In genomic region chr17:33481652-33482051, GRCh38 we compare ENCODE assay signal across 29 cellular contexts.
DNase-seq lines count a peak whose midpoint lies in the region; ATAC-seq, FAIRE-seq and TF ChIP-seq lines count a peak whose summit lies in the region.
"Had no signal": no experiment of that assay in that cellular context is flagged by ENCODE, and none has a peak within 500 bp of the region (broad histone marks: within the 10 kb centered on the region; RNA-seq: fewer than 3 reads in every experiment).

No MANE protein-coding gene starts in this region.

- no peaks in the 10 kb centered on the region for H3K27me3 ChIP-seq in K562 (ENCODE audit: control insufficient read depth in 2 of 2, insufficient read depth in 2 of 2, low read length in 2 of 2)
- H3K27me3 ChIP-seq: BE2C; BLaER1; BLaER1 treated with 17β-estradiol and CSF1 and Interleukin-3, amounts not matched to agents 10 nM and 100 nM had no signal

- peak overlapping the region; percentile 4; the same call in 1 of the 3 replicates for H3K27ac ChIP-seq in K562 (ENCODE audit: extremely low read depth, low read depth, low read length)
- H3K27ac ChIP-seq: 22Rv1; A549; BLaER1; BLaER1 treated with 17β-estradiol and CSF1 and Interleukin-3, amounts not matched to agents 10 nM and 100 nM; C4-2B had no signal

- peak; percentile 71 for TF ChIP-seq EP300 in K562 (IDR thresholded peaks at IDR 0.05; ENCODE audit: low read length)

- no peaks in the 10 kb centered on the region for H3K9me1 ChIP-seq in K562 (ENCODE audit: control insufficient read depth, insufficient read depth, low read length)

- no peaks in the 10 kb centered on the region for H3K36me3 ChIP-seq in K562 (ENCODE audit: control insufficient read depth, insufficient read depth, low read length)
- H3K36me3 ChIP-seq: BE2C; BLaER1; BLaER1 treated with 17β-estradiol and CSF1 and Interleukin-3, amounts not matched to agents 10 nM and 100 nM had no signal

- CTCF ChIA-PET in K562 (lab: Yijun Ruan, JAX; ENCODE audit: low intra/inter-chr PET ratio): no interaction called here

- intact Hi-C loops in K562 (cut with micrococcal nuclease): no loop called here

- H3K79me2 ChIP-seq in K562 (ENCODE audit: control insufficient read depth, insufficient read depth, low read length): no peaks in the 10 kb centered on the region

- no peak for TF ChIP-seq RAD21 in K562 (CRISPR knock-in tag; conservative IDR thresholded peaks at IDR 0.05 in 1 of 2, IDR thresholded peaks at IDR 0.05 in 1 of 2)

- no peaks in the 10 kb centered on the region for H3K9me3 ChIP-seq in K562 (replicated peaks; ENCODE audit: control insufficient read depth, insufficient read depth, low read depth, low read length)
- H3K9me3 ChIP-seq: A549, BE2C, BLaER1, Caco-2 had no signal

- no peak for TF ChIP-seq CTCF in K562 (IDR thresholded peaks at IDR 0.05 in 2 of 3, conservative IDR thresholded peaks at IDR 0.05 in 1 of 3; ENCODE audit: insufficient read depth in 2 of 3, low read depth in 1 of 3, low read length in 3 of 3)

- in situ Hi-C loops in K562 (cut with MboI): no loop called here

- peak; percentile 73 to 82 (median 80) for DNase-seq in K562 (ENCODE audit: extremely low read depth in 1 of 4, low spot score in 3 of 4)
- DNase-seq in stimulated activated CD4-positive, alpha-beta T cell treated with anti-CD3 and anti-CD28 coated beads, Interleukin-4, amount 100 ng/mL, for 24 hours: no peak
- DNase-seq: 8988T; ACHN; AML-193; BE2C; C1 segment of cervical spinal cord; Caco-2; Calu3; CD4-positive, alpha-beta memory T cell; CD4-positive, alpha-beta T cell; CD4-positive, CD25-positive, alpha-beta regulatory T cell; CD8-positive, alpha-beta memory T cell; CD8-positive, alpha-beta T cell; COR-L47; DMS 273 treated with DMSO at 0.1 percent for 48 hours; DMS153; DMS53; DMS79; DMS79 treated with DMSO at 0.1 percent for 48 hours; DND-41; EL had no signal

- no peaks in the 10 kb centered on the region for H4K20me1 ChIP-seq in K562 (replicated peaks; ENCODE audit: control insufficient read depth, insufficient read depth, low read length)
- H4K20me1 ChIP-seq: BLaER1; BLaER1 treated with 17β-estradiol and CSF1 and Interleukin-3, amounts not matched to agents 10 nM and 100 nM had no signal

- WGBS in K562 (ENCODE audit: insufficient coverage, low coverage, missing lambda C conversion rate): 5% methylated on average over 4 of the region's 4 CpGs

- peak; percentile 91 for ATAC-seq in K562
- ATAC-seq: A549; CD8-positive, alpha-beta T cell had no signal

- peak overlapping the region; percentile 37 for H2AFZ ChIP-seq in K562 (ENCODE audit: low read depth, low read length)

- BruUV-seq in K562 (replicated peaks; lab: Mats Ljungman, UMichigan): no TSS peak

- H3K4me1 ChIP-seq in K562 (replicated peaks in 1 of 2; ENCODE audit: control insufficient read depth in 2 of 2, insufficient read depth in 2 of 2, low read length in 2 of 2): peaks cover 6 to 21% of the 10 kb centered on the region in 2 experiments; a peak in 4 of 5 replicates
- H3K4me1 ChIP-seq: A549; BE2C; BLaER1; BLaER1 treated with 17β-estradiol and CSF1 and Interleukin-3, amounts not matched to agents 10 nM and 100 nM; Caco-2 had no signal

- H3K4me3 ChIP-seq in K562: no peak overlapping the region
- H3K4me3 ChIP-seq: A549; BLaER1; BLaER1 treated with 17β-estradiol and CSF1 and Interleukin-3, amounts not matched to agents 10 nM and 100 nM had no signal

- H3K9ac ChIP-seq in K562 (ENCODE audit: insufficient read depth in 1 of 2, low read depth in 2 of 2, low read length in 2 of 2): no peak overlapping the region
- H3K9ac ChIP-seq: BLaER1; BLaER1 treated with 17β-estradiol and CSF1 and Interleukin-3, amounts not matched to agents 10 nM and 100 nM had no signal

- POLR2A ChIA-PET in K562 (lab: Yijun Ruan, JAX): interaction anchor here (0.6 to 1.2 kb wide), 5 partner anchors 10 to 1353 kb away, joined by 3 to 6 read pairs (median 3); no protein-coding TSS in a partner anchor

- no peak for TF ChIP-seq POLR2A in K562 (conservative IDR thresholded peaks at IDR 0.05)

- peak overlapping the region; percentile 55 for H3K4me2 ChIP-seq in K562 (ENCODE audit: insufficient read depth, low read length)
- H3K4me2 ChIP-seq: A549; BLaER1; BLaER1 treated with 17β-estradiol and CSF1 and Interleukin-3, amounts not matched to agents 10 nM and 100 nM had no signal

- FAIRE-seq in K562 (lab: Jason Lieb, UNC): peak; percentile 97
- FAIRE-seq: A204.1, A549, D721Med had no signal

TF ChIP-seq in K562, 482 proteins besides CTCF, POLR2A, EP300 and RAD21 (continues in another document):
- TF ChIP-seq OTX1 (CRISPR knock-in tag; IDR thresholded peaks at IDR 0.05): no peak
- no peak for TF ChIP-seq SAFB (IDR thresholded peaks at IDR 0.05; ENCODE audit: borderline replicate concordance, low read depth, low read length)
- TF ChIP-seq PRMT5 (CRISPR knock-in tag; IDR thresholded peaks at IDR 0.05): no peak
- peak; percentile 81 for TF ChIP-seq ZEB2 (IDR thresholded peaks at IDR 0.05)
- TF ChIP-seq, protein P1, sequence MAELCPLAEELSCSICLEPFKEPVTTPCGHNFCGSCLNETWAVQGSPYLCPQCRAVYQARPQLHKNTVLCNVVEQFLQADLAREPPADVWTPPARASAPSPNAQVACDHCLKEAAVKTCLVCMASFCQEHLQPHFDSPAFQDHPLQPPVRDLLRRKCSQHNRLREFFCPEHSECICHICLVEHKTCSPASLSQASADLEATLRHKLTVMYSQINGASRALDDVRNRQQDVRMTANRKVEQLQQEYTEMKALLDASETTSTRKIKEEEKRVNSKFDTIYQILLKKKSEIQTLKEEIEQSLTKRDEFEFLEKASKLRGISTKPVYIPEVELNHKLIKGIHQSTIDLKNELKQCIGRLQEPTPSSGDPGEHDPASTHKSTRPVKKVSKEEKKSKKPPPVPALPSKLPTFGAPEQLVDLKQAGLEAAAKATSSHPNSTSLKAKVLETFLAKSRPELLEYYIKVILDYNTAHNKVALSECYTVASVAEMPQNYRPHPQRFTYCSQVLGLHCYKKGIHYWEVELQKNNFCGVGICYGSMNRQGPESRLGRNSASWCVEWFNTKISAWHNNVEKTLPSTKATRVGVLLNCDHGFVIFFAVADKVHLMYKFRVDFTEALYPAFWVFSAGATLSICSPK (IDR thresholded peaks at IDR 0.05; ENCODE audit: borderline replicate concordance): no peak
- TF ChIP-seq, protein P2, sequence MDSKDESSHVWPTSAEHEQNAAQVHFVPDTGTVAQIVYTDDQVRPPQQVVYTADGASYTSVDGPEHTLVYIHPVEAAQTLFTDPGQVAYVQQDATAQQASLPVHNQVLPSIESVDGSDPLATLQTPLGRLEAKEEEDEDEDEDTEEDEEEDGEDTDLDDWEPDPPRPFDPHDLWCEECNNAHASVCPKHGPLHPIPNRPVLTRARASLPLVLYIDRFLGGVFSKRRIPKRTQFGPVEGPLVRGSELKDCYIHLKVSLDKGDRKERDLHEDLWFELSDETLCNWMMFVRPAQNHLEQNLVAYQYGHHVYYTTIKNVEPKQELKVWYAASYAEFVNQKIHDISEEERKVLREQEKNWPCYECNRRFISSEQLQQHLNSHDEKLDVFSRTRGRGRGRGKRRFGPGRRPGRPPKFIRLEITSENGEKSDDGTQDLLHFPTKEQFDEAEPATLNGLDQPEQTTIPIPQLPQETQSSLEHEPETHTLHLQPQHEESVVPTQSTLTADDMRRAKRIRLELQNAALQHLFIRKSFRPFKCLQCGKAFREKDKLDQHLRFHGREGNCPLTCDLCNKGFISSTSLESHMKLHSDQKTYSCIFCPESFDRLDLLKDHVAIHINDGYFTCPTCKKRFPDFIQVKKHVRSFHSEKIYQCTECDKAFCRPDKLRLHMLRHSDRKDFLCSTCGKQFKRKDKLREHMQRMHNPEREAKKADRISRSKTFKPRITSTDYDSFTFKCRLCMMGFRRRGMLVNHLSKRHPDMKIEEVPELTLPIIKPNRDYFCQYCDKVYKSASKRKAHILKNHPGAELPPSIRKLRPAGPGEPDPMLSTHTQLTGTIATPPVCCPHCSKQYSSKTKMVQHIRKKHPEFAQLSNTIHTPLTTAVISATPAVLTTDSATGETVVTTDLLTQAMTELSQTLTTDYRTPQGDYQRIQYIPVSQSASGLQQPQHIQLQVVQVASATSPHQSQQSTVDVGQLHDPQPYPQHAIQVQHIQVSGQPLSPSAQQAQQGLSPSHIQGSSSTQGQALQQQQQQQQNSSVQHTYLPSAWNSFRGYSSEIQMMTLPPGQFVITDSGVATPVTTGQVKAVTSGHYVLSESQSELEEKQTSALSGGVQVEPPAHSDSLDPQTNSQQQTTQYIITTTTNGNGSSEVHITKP (IDR thresholded peaks at IDR 0.05; ENCODE audit: partially characterized antibody): peak; percentile 62
- TF ChIP-seq RFX7 (CRISPR knock-in tag; IDR thresholded peaks at IDR 0.05): no peak
- no peak for TF ChIP-seq ATF1 (CRISPR knock-in tag; IDR thresholded peaks at IDR 0.05)
- no peak for TF ChIP-seq ATF1 (tag; IDR thresholded peaks at IDR 0.05)
